In genomic region chr18:54247488-54248175, GRCh38 we compare ENCODE assay signal across 1 cellular context.
TF ChIP-seq lines count a peak whose summit lies in the region.

No MANE protein-coding gene starts in this region.

TF ChIP-seq in HEK293, 187 proteins besides CTCF, POLR2A, EP300 and RAD21 (continued from another document):
- TF ChIP-seq ZBTB26 (tag by site-specific recombination; optimal IDR thresholded peaks at IDR 0.05) (no peak), ZNF645 (tag by site-specific recombination; IDR thresholded peaks at IDR 0.05) (no peak), ZNF239 (tag by site-specific recombination; IDR thresholded peaks at IDR 0.05) (no peak), ZNF155 (tag by site-specific recombination; IDR thresholded peaks at IDR 0.05) (no peak), ZEB2 (tag by site-specific recombination; IDR thresholded peaks at IDR 0.05) (no peak), ZNF624 (tag by site-specific recombination; IDR thresholded peaks at IDR 0.05) (no peak), ZBTB1 (tag by site-specific recombination; IDR thresholded peaks at IDR 0.05) (no peak), ZNF48 (tag by site-specific recombination; IDR thresholded peaks at IDR 0.05) (no peak), ZNF530 (tag by site-specific recombination; IDR thresholded peaks at IDR 0.05; ENCODE audit: low read depth) (no peak), REPIN1 (tag by site-specific recombination; IDR thresholded peaks at IDR 0.05; ENCODE audit: low read depth) (no peak), HOXC10 (CRISPR knock-in tag; IDR thresholded peaks at IDR 0.05) (no peak), ZNF707 (tag by site-specific recombination; IDR thresholded peaks at IDR 0.05) (no peak), ZNF626 (tag by site-specific recombination; IDR thresholded peaks at IDR 0.05) (no peak), ZNF221 (tag by site-specific recombination; IDR thresholded peaks at IDR 0.05; ENCODE audit: borderline replicate concordance) (no peak)
TF ChIP-seq in HEK293: peak in this region for 0.
